In the genomic region with DNA sequence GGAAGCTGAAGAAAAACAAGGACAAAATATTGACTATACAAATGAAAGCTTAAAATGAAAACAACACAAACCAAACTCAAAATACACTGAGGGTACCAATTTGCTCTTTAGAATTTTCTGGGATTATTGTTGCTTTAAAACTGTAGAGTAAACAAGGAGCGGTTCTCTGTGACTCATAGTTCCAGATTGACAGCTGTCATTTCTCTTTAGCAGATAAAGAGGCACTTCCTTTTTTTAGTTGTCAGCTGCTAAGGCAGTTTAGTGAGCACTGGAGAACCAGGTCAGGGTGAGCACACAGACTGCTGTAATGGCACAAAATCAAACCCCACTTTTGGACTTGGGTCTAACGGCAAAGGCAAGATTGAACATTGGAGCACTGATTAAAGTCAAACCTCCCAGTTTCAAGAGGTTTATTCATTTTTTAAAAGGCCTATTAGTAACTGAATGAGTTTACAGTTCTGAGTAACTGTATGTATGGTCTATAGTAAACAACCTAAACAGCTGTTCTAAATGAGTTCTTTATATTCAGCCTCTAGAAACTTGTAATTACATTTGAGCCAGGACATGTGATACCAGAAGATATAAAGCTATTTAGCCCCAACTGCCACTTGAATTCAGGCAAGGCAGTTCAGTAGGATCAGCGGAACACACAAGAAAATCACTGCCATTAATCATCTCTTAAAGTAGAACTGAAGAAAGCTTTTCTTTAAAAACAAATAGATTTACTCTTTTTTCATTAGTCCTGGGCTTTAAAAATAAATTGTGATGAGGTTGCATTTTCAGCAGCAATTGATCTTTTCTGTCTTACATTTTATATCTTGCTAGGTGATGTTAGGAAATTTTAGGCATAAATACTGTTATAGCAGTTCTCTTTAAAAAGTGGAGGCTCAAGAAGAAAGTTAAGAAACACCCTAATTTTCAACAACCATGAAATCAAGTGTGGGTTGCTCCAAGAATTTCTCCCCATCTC, we compare ENCODE assay signal across 1 cellular context.
TF ChIP-seq lines count a peak whose summit lies in the region.

No MANE protein-coding gene starts in this region.

TF ChIP-seq in K562, 482 proteins besides CTCF, POLR2A, EP300 and RAD21 (continued from another document and continues in another):
- no peak for TF ChIP-seq SETDB1 (IDR thresholded peaks at IDR 0.05; ENCODE audit: low read length)
- no peak for TF ChIP-seq U2AF1 (optimal IDR thresholded peaks at IDR 0.05; ENCODE audit: low read depth, low read length)
- TF ChIP-seq HCFC1 (IDR thresholded peaks at IDR 0.05; ENCODE audit: low read depth, low read length) = no peak
- TF ChIP-seq, protein P1, sequence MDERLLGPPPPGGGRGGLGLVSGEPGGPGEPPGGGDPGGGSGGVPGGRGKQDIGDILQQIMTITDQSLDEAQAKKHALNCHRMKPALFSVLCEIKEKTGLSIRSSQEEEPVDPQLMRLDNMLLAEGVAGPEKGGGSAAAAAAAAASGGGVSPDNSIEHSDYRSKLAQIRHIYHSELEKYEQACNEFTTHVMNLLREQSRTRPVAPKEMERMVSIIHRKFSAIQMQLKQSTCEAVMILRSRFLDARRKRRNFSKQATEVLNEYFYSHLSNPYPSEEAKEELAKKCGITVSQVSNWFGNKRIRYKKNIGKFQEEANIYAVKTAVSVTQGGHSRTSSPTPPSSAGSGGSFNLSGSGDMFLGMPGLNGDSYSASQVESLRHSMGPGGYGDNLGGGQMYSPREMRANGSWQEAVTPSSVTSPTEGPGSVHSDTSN (CRISPR knock-in tag; IDR thresholded peaks at IDR 0.05; ENCODE audit: low read depth) = 0 out of 2 replicates have a peak, but pooled peaks have one; percentile 6
- TF ChIP-seq, protein P1 (tag; conservative IDR thresholded peaks at IDR 0.05; ENCODE audit: low read depth) = peak; percentile 71; the same call in 1 of the 2 replicates
- TF ChIP-seq, protein P2, sequence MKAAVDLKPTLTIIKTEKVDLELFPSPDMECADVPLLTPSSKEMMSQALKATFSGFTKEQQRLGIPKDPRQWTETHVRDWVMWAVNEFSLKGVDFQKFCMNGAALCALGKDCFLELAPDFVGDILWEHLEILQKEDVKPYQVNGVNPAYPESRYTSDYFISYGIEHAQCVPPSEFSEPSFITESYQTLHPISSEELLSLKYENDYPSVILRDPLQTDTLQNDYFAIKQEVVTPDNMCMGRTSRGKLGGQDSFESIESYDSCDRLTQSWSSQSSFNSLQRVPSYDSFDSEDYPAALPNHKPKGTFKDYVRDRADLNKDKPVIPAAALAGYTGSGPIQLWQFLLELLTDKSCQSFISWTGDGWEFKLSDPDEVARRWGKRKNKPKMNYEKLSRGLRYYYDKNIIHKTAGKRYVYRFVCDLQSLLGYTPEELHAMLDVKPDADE (conservative IDR thresholded peaks at IDR 0.05; ENCODE audit: control insufficient read depth, low read depth, low read length) = no peak
- TF ChIP-seq, protein P3, sequence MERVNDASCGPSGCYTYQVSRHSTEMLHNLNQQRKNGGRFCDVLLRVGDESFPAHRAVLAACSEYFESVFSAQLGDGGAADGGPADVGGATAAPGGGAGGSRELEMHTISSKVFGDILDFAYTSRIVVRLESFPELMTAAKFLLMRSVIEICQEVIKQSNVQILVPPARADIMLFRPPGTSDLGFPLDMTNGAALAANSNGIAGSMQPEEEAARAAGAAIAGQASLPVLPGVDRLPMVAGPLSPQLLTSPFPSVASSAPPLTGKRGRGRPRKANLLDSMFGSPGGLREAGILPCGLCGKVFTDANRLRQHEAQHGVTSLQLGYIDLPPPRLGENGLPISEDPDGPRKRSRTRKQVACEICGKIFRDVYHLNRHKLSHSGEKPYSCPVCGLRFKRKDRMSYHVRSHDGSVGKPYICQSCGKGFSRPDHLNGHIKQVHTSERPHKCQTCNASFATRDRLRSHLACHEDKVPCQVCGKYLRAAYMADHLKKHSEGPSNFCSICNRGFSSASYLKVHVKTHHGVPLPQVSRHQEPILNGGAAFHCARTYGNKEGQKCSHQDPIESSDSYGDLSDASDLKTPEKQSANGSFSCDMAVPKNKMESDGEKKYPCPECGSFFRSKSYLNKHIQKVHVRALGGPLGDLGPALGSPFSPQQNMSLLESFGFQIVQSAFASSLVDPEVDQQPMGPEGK (CRISPR knock-in tag; IDR thresholded peaks at IDR 0.05; ENCODE audit: borderline replicate concordance) = no peak
- no peak for TF ChIP-seq RBM34 (IDR thresholded peaks at IDR 0.05; ENCODE audit: borderline replicate concordance, insufficient read depth, low read length)
- TF ChIP-seq JUND (IDR thresholded peaks at IDR 0.05; ENCODE audit: borderline replicate concordance, low read depth, low read length) = peak; percentile 37; the same call in 1 of the 2 replicates
- peak; percentile 39; the same call in 1 of the 3 replicates for TF ChIP-seq JUND (tag; IDR thresholded peaks at IDR 0.05; ENCODE audit: borderline replicate concordance, low read depth, low read length)
- TF ChIP-seq ZNF282 (CRISPR knock-in tag; IDR thresholded peaks at IDR 0.05) = no peak
- no peak for TF ChIP-seq NEUROD1 (IDR thresholded peaks at IDR 0.05; ENCODE audit: borderline replicate concordance, low read depth, low read length, partially characterized antibody)
- TF ChIP-seq KLF6 (CRISPR knock-in tag; IDR thresholded peaks at IDR 0.05; ENCODE audit: borderline replicate concordance) = no peak
- no peak for TF ChIP-seq ZNF24 (IDR thresholded peaks at IDR 0.05)
- TF ChIP-seq, protein P4, sequence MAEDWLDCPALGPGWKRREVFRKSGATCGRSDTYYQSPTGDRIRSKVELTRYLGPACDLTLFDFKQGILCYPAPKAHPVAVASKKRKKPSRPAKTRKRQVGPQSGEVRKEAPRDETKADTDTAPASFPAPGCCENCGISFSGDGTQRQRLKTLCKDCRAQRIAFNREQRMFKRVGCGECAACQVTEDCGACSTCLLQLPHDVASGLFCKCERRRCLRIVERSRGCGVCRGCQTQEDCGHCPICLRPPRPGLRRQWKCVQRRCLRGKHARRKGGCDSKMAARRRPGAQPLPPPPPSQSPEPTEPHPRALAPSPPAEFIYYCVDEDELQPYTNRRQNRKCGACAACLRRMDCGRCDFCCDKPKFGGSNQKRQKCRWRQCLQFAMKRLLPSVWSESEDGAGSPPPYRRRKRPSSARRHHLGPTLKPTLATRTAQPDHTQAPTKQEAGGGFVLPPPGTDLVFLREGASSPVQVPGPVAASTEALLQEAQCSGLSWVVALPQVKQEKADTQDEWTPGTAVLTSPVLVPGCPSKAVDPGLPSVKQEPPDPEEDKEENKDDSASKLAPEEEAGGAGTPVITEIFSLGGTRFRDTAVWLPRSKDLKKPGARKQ (CRISPR knock-in tag; IDR thresholded peaks at IDR 0.05) = no peak
- no peak for TF ChIP-seq ASH1L (IDR thresholded peaks at IDR 0.05; ENCODE audit: borderline replicate concordance, low read depth, partially characterized antibody)
- TF ChIP-seq FOXA1 (IDR thresholded peaks at IDR 0.05; ENCODE audit: borderline replicate concordance) = no peak
- TF ChIP-seq KAT7 (CRISPR knock-in tag; IDR thresholded peaks at IDR 0.05; ENCODE audit: borderline replicate concordance) = no peak
- TF ChIP-seq, protein P5, sequence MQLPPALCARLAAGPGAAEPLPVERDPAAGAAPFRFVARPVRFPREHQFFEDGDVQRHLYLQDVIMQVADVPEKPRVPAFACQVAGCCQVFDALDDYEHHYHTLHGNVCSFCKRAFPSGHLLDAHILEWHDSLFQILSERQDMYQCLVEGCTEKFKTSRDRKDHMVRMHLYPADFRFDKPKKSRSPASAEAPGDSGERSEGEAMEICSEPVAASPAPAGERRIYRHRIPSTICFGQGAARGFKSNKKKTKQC (CRISPR knock-in tag; IDR thresholded peaks at IDR 0.05) = no peak
- no peak for TF ChIP-seq KDM1A (IDR thresholded peaks at IDR 0.05)
- no peak for TF ChIP-seq ZNF274 (IDR thresholded peaks at IDR 0.05; ENCODE audit: borderline replicate concordance, low read depth, low read length)
- TF ChIP-seq KLF16 (IDR thresholded peaks at IDR 0.05) = no peak
- TF ChIP-seq, protein P6, sequence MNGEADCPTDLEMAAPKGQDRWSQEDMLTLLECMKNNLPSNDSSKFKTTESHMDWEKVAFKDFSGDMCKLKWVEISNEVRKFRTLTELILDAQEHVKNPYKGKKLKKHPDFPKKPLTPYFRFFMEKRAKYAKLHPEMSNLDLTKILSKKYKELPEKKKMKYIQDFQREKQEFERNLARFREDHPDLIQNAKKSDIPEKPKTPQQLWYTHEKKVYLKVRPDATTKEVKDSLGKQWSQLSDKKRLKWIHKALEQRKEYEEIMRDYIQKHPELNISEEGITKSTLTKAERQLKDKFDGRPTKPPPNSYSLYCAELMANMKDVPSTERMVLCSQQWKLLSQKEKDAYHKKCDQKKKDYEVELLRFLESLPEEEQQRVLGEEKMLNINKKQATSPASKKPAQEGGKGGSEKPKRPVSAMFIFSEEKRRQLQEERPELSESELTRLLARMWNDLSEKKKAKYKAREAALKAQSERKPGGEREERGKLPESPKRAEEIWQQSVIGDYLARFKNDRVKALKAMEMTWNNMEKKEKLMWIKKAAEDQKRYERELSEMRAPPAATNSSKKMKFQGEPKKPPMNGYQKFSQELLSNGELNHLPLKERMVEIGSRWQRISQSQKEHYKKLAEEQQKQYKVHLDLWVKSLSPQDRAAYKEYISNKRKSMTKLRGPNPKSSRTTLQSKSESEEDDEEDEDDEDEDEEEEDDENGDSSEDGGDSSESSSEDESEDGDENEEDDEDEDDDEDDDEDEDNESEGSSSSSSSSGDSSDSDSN (IDR thresholded peaks at IDR 0.05; ENCODE audit: borderline replicate concordance in 1 of 2, low read depth in 2 of 2, low read length in 2 of 2) = no peak
- TF ChIP-seq ZZZ3 (IDR thresholded peaks at IDR 0.05) = no peak
- no peak for TF ChIP-seq ZNF174 (CRISPR knock-in tag; IDR thresholded peaks at IDR 0.05)
- no peak for TF ChIP-seq ZNF699 (CRISPR knock-in tag; IDR thresholded peaks at IDR 0.05; ENCODE audit: insufficient replicate concordance)
- TF ChIP-seq, protein P7, sequence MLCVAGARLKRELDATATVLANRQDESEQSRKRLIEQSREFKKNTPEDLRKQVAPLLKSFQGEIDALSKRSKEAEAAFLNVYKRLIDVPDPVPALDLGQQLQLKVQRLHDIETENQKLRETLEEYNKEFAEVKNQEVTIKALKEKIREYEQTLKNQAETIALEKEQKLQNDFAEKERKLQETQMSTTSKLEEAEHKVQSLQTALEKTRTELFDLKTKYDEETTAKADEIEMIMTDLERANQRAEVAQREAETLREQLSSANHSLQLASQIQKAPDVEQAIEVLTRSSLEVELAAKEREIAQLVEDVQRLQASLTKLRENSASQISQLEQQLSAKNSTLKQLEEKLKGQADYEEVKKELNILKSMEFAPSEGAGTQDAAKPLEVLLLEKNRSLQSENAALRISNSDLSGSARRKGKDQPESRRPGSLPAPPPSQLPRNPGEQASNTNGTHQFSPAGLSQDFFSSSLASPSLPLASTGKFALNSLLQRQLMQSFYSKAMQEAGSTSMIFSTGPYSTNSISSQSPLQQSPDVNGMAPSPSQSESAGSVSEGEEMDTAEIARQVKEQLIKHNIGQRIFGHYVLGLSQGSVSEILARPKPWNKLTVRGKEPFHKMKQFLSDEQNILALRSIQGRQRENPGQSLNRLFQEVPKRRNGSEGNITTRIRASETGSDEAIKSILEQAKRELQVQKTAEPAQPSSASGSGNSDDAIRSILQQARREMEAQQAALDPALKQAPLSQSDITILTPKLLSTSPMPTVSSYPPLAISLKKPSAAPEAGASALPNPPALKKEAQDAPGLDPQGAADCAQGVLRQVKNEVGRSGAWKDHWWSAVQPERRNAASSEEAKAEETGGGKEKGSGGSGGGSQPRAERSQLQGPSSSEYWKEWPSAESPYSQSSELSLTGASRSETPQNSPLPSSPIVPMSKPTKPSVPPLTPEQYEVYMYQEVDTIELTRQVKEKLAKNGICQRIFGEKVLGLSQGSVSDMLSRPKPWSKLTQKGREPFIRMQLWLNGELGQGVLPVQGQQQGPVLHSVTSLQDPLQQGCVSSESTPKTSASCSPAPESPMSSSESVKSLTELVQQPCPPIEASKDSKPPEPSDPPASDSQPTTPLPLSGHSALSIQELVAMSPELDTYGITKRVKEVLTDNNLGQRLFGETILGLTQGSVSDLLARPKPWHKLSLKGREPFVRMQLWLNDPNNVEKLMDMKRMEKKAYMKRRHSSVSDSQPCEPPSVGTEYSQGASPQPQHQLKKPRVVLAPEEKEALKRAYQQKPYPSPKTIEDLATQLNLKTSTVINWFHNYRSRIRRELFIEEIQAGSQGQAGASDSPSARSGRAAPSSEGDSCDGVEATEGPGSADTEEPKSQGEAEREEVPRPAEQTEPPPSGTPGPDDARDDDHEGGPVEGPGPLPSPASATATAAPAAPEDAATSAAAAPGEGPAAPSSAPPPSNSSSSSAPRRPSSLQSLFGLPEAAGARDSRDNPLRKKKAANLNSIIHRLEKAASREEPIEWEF (CRISPR knock-in tag; IDR thresholded peaks at IDR 0.05) = no peak
- TF ChIP-seq PYGO2 (tag; IDR thresholded peaks at IDR 0.05) = no peak
- TF ChIP-seq, protein P8, sequence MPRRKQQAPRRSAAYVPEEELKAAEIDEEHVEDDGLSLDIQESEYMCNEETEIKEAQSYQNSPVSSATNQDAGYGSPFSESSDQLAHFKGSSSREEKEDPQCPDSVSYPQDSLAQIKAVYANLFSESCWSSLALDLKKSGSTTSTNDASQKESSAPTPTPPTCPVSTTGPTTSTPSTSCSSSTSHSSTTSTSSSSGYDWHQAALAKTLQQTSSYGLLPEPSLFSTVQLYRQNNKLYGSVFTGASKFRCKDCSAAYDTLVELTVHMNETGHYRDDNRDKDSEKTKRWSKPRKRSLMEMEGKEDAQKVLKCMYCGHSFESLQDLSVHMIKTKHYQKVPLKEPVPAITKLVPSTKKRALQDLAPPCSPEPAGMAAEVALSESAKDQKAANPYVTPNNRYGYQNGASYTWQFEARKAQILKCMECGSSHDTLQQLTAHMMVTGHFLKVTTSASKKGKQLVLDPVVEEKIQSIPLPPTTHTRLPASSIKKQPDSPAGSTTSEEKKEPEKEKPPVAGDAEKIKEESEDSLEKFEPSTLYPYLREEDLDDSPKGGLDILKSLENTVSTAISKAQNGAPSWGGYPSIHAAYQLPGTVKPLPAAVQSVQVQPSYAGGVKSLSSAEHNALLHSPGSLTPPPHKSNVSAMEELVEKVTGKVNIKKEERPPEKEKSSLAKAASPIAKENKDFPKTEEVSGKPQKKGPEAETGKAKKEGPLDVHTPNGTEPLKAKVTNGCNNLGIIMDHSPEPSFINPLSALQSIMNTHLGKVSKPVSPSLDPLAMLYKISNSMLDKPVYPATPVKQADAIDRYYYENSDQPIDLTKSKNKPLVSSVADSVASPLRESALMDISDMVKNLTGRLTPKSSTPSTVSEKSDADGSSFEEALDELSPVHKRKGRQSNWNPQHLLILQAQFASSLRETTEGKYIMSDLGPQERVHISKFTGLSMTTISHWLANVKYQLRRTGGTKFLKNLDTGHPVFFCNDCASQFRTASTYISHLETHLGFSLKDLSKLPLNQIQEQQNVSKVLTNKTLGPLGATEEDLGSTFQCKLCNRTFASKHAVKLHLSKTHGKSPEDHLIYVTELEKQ (CRISPR knock-in tag; IDR thresholded peaks at IDR 0.05) = peak; percentile 82
